Comparison of ENCODE assay signal across 29 cellular contexts in genomic region chr11:5928269-5928668, GRCh38. TPM values are rescaled to one million over a fixed set of nuclear protein-coding genes. Genes with fewer than 3 reads are reported as not detected.
"Had no signal": no experiment of that assay in that cellular context is flagged by ENCODE, and none has a peak within 500 bp of the region (broad histone marks: within the 10 kb centered on the region; RNA-seq: fewer than 3 reads in every experiment).

No MANE protein-coding gene starts in this region.

- H3K36me3 ChIP-seq: esophagus squamous epithelium, gastroesophageal sphincter, upper lobe of left lung had no signal

- H3K9ac ChIP-seq: parathyroid adenoma had no signal

- DNase-seq: activated CD4-positive, alpha-beta T cell treated with anti-CD3 and anti-CD28 coated beads, Interleukin-2, amount 10 ng/mL, durations not matched to agents 7 days and 5 days; activated CD4-positive, CD25-positive, alpha-beta regulatory T cell treated with anti-CD3 and anti-CD28 coated beads, Interleukin-2, amount 50 U/mL, for 72 hours; activated CD8-positive, alpha-beta T cell treated with anti-CD3 and anti-CD28 coated beads, Interleukin-2, amount 10 ng/mL, durations not matched to agents 7 days and 5 days; activated naive CD4-positive, alpha-beta T cell treated with anti-CD3 and anti-CD28 coated beads, Interleukin-2, amount 10 ng/mL, durations not matched to agents 7 days and 5 days; activated T-cell treated with anti-CD3 and anti-CD28 coated beads, Interleukin-2, amount 50 U/mL, for 1 hour; amygdala; esophagus squamous epithelium; head of caudate nucleus; hypothalamus; islet precursor cell; left cardiac atrium; nucleus accumbens; right cardiac atrium; stimulated activated CD4-positive, alpha-beta T cell treated with anti-CD3 and anti-CD28 coated beads, Interleukin-12 subunit alpha, Interleukin-12 subunit beta, amount 100 ng/mL, for 4 hours; stimulated activated CD4-positive, alpha-beta T cell treated with anti-CD3 and anti-CD28 coated beads, Interleukin-4, amount 100 ng/mL, for 4 hours; stimulated activated naive CD8-positive, alpha-beta T cell treated with anti-CD3 and anti-CD28 coated beads, Interleukin-15, Interleukin-2, amounts not matched to agents 100 U/mL and 50 U/mL, for 24 hours; T-cell; upper lobe of left lung had no signal

- H3K79me2 ChIP-seq: parathyroid adenoma had no signal

- H3K27me3 ChIP-seq: esophagus squamous epithelium, gastroesophageal sphincter, upper lobe of left lung had no signal

- H2AFZ ChIP-seq: parathyroid adenoma had no signal

- H3K4me3 ChIP-seq: coronary artery, esophagus squamous epithelium, gastroesophageal sphincter, upper lobe of left lung had no signal

- H3K4me1 ChIP-seq: esophagus squamous epithelium, gastroesophageal sphincter, parathyroid adenoma, upper lobe of left lung had no signal

- H3K27ac ChIP-seq: coronary artery, esophagus squamous epithelium, gastroesophageal sphincter, parathyroid adenoma, upper lobe of left lung, VCaP had no signal

RNA-seq across cellular contexts. Expression of gene OR56A3, which starts 13.8 kb away (rescaled TPM):
- total RNA-seq: activated CD4-positive, alpha-beta T cell treated with anti-CD3 and anti-CD28 coated beads, Interleukin-2, amount 10 ng/mL, durations not matched to agents 7 days and 5 days; activated CD8-positive, alpha-beta T cell treated with anti-CD3 and anti-CD28 coated beads, Interleukin-2, amount 10 ng/mL, durations not matched to agents 7 days and 5 days; activated T-helper 2 cell treated with anti-CD3 and anti-CD28 coated beads, Interferon-gamma antibody, Interleukin-2, Interleukin-4, amounts not matched to agents 10 μg/mL and 5 μg/mL and 100 μg/mL, durations not matched to agents 14 hours and 24 hours and 36 hours; bronchial epithelial cell; esophagus squamous epithelium; gastroesophageal sphincter; left cardiac atrium; lower leg skin; pulmonary artery endothelial cell; right cardiac atrium; skeletal muscle tissue; subcutaneous adipose tissue; T-cell; upper lobe of left lung had no signal
- polyA plus RNA-seq: right cardiac atrium, thymus had no signal

RNA-seq across cellular contexts. Expression of gene OR52E5, which starts 35.3 kb away (rescaled TPM):
- total RNA-seq: activated CD4-positive, alpha-beta T cell treated with anti-CD3 and anti-CD28 coated beads, Interleukin-2, amount 10 ng/mL, durations not matched to agents 7 days and 5 days; activated CD8-positive, alpha-beta T cell treated with anti-CD3 and anti-CD28 coated beads, Interleukin-2, amount 10 ng/mL, durations not matched to agents 7 days and 5 days; activated T-helper 2 cell treated with anti-CD3 and anti-CD28 coated beads, Interferon-gamma antibody, Interleukin-2, Interleukin-4, amounts not matched to agents 10 μg/mL and 5 μg/mL and 100 μg/mL, durations not matched to agents 14 hours and 24 hours and 36 hours; bronchial epithelial cell; esophagus squamous epithelium; gastroesophageal sphincter; left cardiac atrium; lower leg skin; pulmonary artery endothelial cell; right cardiac atrium; skeletal muscle tissue; subcutaneous adipose tissue; T-cell; upper lobe of left lung had no signal
- polyA plus RNA-seq: right cardiac atrium had no signal

RNA-seq across cellular contexts. Expression of gene OR56A5, which starts 40.0 kb away (rescaled TPM):
- total RNA-seq: activated CD4-positive, alpha-beta T cell treated with anti-CD3 and anti-CD28 coated beads, Interleukin-2, amount 10 ng/mL, durations not matched to agents 7 days and 5 days; activated CD8-positive, alpha-beta T cell treated with anti-CD3 and anti-CD28 coated beads, Interleukin-2, amount 10 ng/mL, durations not matched to agents 7 days and 5 days; activated T-helper 2 cell treated with anti-CD3 and anti-CD28 coated beads, Interferon-gamma antibody, Interleukin-2, Interleukin-4, amounts not matched to agents 10 μg/mL and 5 μg/mL and 100 μg/mL, durations not matched to agents 14 hours and 24 hours and 36 hours; bronchial epithelial cell; esophagus squamous epithelium; gastroesophageal sphincter; left cardiac atrium; pulmonary artery endothelial cell; right cardiac atrium; skeletal muscle tissue; subcutaneous adipose tissue; T-cell; upper lobe of left lung had no signal
- polyA plus RNA-seq: right cardiac atrium, thymus had no signal

RNA-seq across cellular contexts. Expression of gene OR52E4, which starts 47.8 kb away (rescaled TPM):
- total RNA-seq: activated CD4-positive, alpha-beta T cell treated with anti-CD3 and anti-CD28 coated beads, Interleukin-2, amount 10 ng/mL, durations not matched to agents 7 days and 5 days; activated CD8-positive, alpha-beta T cell treated with anti-CD3 and anti-CD28 coated beads, Interleukin-2, amount 10 ng/mL, durations not matched to agents 7 days and 5 days; activated T-helper 2 cell treated with anti-CD3 and anti-CD28 coated beads, Interferon-gamma antibody, Interleukin-2, Interleukin-4, amounts not matched to agents 10 μg/mL and 5 μg/mL and 100 μg/mL, durations not matched to agents 14 hours and 24 hours and 36 hours; bronchial epithelial cell; esophagus squamous epithelium; gastroesophageal sphincter; left cardiac atrium; lower leg skin; pulmonary artery endothelial cell; right cardiac atrium; skeletal muscle tissue; subcutaneous adipose tissue; T-cell; upper lobe of left lung had no signal
- polyA plus RNA-seq: right cardiac atrium, thymus had no signal

RNA-seq across cellular contexts. Expression of gene OR52L1, which starts 58.5 kb away (rescaled TPM):
- total RNA-seq: activated CD4-positive, alpha-beta T cell treated with anti-CD3 and anti-CD28 coated beads, Interleukin-2, amount 10 ng/mL, durations not matched to agents 7 days and 5 days; activated CD8-positive, alpha-beta T cell treated with anti-CD3 and anti-CD28 coated beads, Interleukin-2, amount 10 ng/mL, durations not matched to agents 7 days and 5 days; activated T-helper 2 cell treated with anti-CD3 and anti-CD28 coated beads, Interferon-gamma antibody, Interleukin-2, Interleukin-4, amounts not matched to agents 10 μg/mL and 5 μg/mL and 100 μg/mL, durations not matched to agents 14 hours and 24 hours and 36 hours; bronchial epithelial cell; esophagus squamous epithelium; gastroesophageal sphincter; left cardiac atrium; pulmonary artery endothelial cell; right cardiac atrium; skeletal muscle tissue; subcutaneous adipose tissue; upper lobe of left lung had no signal
- polyA plus RNA-seq: right cardiac atrium, thymus had no signal
